ENCODE assay signal across 9 cellular contexts in genomic region chr17:1108810-1109605, GRCh38.
DNase-seq lines count a peak whose midpoint lies in the region; ATAC-seq, FAIRE-seq and TF ChIP-seq lines count a peak whose summit lies in the region.
"Had no signal": no experiment of that assay in that cellular context is flagged by ENCODE, and none has a peak within 500 bp of the region (broad histone marks: within the 10 kb centered on the region; RNA-seq: fewer than 3 reads in every experiment).

No MANE protein-coding gene starts in this region.

- H3K36me3 Mint-ChIP-seq in T-helper 17 cell (ENCODE audit: low read depth) (no peaks in the 10 kb centered on the region), astrocyte (ENCODE audit: low read depth, unreplicated experiment) (no peaks in the 10 kb centered on the region)

- TF ChIP-seq CTCF in DND-41 (IDR thresholded peaks at IDR 0.05; ENCODE audit: borderline replicate concordance, extremely low read depth, low read length, poor library complexity, severe bottlenecking) (no peak), astrocyte (IDR thresholded peaks at IDR 0.05; ENCODE audit: insufficient read depth, low read depth, low read length) (no peak), smooth muscle cell (IDR thresholded peaks at IDR 0.05; ENCODE audit: borderline replicate concordance, insufficient read depth, poor library complexity, severe bottlenecking) (no peak)

- DNase-seq in DND-41: peak; percentile 70
- DNase-seq in T-helper 17 cell: peak; percentile 61 to 67 (median 63)
- peak; percentile 29 for DNase-seq in astrocyte (ENCODE audit: low read depth)
- DNase-seq in smooth muscle cell (lab: John Stamatoyannopoulos, UW; ENCODE audit: unreplicated experiment): peak; percentile 54
- no peak for DNase-seq in NCI-H510A (lab: John Stamatoyannopoulos, UW)

- no peak overlapping the region for H3K27ac Mint-ChIP-seq in T-helper 17 cell
- H3K27ac Mint-ChIP-seq in astrocyte (ENCODE audit: unreplicated experiment): no peak overlapping the region

- H3K4me1 Mint-ChIP-seq in T-helper 17 cell (peaks cover 38% of the 10 kb centered on the region), astrocyte (ENCODE audit: low read depth, unreplicated experiment) (peaks cover 20% of the 10 kb centered on the region)

- WGBS in smooth muscle cell (ENCODE audit: low lambda C conversion rate): 2% methylated on average over 30 of the region's 99 CpGs

- H3K4me2 ChIP-seq in DND-41 (ENCODE audit: insufficient read depth, low read length) (peak overlapping the region; percentile 91), astrocyte (ENCODE audit: low read length) (peak overlapping the region; percentile 90), smooth muscle cell (peak overlapping the region; percentile 88)

- H2AFZ ChIP-seq in DND-41 (ENCODE audit: low read depth, low read length): peak overlapping the region; percentile 82
- peak overlapping the region; percentile 91 for H2AFZ ChIP-seq in astrocyte (ENCODE audit: low read depth, low read length)
- peak overlapping the region; percentile 66 for H2AFZ ChIP-seq in smooth muscle cell (ENCODE audit: low read depth)

- 0 out of 2 replicates have a peak, but pooled peaks cover 3% of the 10 kb centered on the region for H4K20me1 ChIP-seq in DND-41 (ENCODE audit: insufficient read depth, low read length)
- H4K20me1 ChIP-seq in astrocyte (ENCODE audit: insufficient read depth, low read length): peaks cover 37% of the 10 kb centered on the region
- H4K20me1 ChIP-seq in smooth muscle cell (ENCODE audit: low read depth): peaks cover 28% of the 10 kb centered on the region

- H3K9me3 Mint-ChIP-seq in astrocyte (ENCODE audit: unreplicated experiment): no peaks in the 10 kb centered on the region

- H3K27me3 ChIP-seq in DND-41 (ENCODE audit: insufficient read depth, low read length, poor library complexity) (no peaks in the 10 kb centered on the region), astrocyte (ENCODE audit: insufficient read depth, low read length) (no peaks in the 10 kb centered on the region), iPS-15b (ENCODE audit: control insufficient read depth, insufficient read depth, low read length) (peaks cover 4% of the 10 kb centered on the region), smooth muscle cell (ENCODE audit: low read depth) (no peaks in the 10 kb centered on the region)

- FAIRE-seq in astrocyte (lab: Jason Lieb, UNC): no peak
- FAIRE-seq: TTC549 had no signal

- H3K36me3 ChIP-seq in DND-41 (ENCODE audit: insufficient read depth, low read length): no peaks in the 10 kb centered on the region; the same call in 1 of the 2 replicates
- H3K36me3 ChIP-seq in astrocyte (ENCODE audit: insufficient read depth, low read length): no peaks in the 10 kb centered on the region
- no peaks in the 10 kb centered on the region for H3K36me3 ChIP-seq in iPS-15b (ENCODE audit: control insufficient read depth, insufficient read depth, low read length)
- H3K36me3 ChIP-seq in smooth muscle cell (ENCODE audit: low read depth): no peaks in the 10 kb centered on the region

- H3K4me3 ChIP-seq in DND-41 (ENCODE audit: low read depth in 1 of 2, low read length in 2 of 2) (peak overlapping the region; percentile 36 to 66), astrocyte (ENCODE audit: insufficient read depth, low read depth, low read length) (peak overlapping the region; percentile 66), iPS-15b (ENCODE audit: low read depth, low read length) (peak overlapping the region; percentile 49), smooth muscle cell (peak overlapping the region; percentile 63)

- H3K79me2 ChIP-seq in DND-41 (ENCODE audit: insufficient read depth, low read length) (peaks cover 11% of the 10 kb centered on the region), astrocyte (ENCODE audit: insufficient read depth, low read length) (peaks cover 58% of the 10 kb centered on the region), smooth muscle cell (ENCODE audit: low read depth) (no peaks in the 10 kb centered on the region)

- ATAC-seq in DND-41 (ENCODE audit: insufficient read depth, low read depth) (peak; percentile 74), HG02798 (IDR thresholded peaks at IDR 0.05; ENCODE audit: poor library complexity, unreplicated experiment) (peak; percentile 39), T-helper 17 cell (peak; percentile 87), HG03039 (IDR thresholded peaks at IDR 0.05; ENCODE audit: unreplicated experiment) (no peak)

- H3K9me3 ChIP-seq in DND-41 (ENCODE audit: insufficient read depth, low read length, severe bottlenecking) (no peaks in the 10 kb centered on the region), T-helper 17 cell (ENCODE audit: control insufficient read depth, low read length, poor library complexity, severe bottlenecking) (no peaks in the 10 kb centered on the region), astrocyte (ENCODE audit: insufficient read depth, low read depth, low read length) (no peaks in the 10 kb centered on the region), iPS-15b (ENCODE audit: control insufficient read depth, insufficient read depth, low read length) (no peaks in the 10 kb centered on the region), smooth muscle cell (replicated peaks; ENCODE audit: low read depth) (no peaks in the 10 kb centered on the region)

- peak overlapping the region; percentile 90 for H3K4me3 Mint-ChIP-seq in T-helper 17 cell
- peak overlapping the region; percentile 80 for H3K4me3 Mint-ChIP-seq in astrocyte (ENCODE audit: unreplicated experiment)

- peaks cover 7% of the 10 kb centered on the region for H3F3A ChIP-seq in smooth muscle cell (ENCODE audit: low read depth)

- H3K4me1 ChIP-seq in DND-41 (ENCODE audit: insufficient read depth, low read length): peaks cover 32% of the 10 kb centered on the region
- peaks cover 37% of the 10 kb centered on the region for H3K4me1 ChIP-seq in astrocyte (ENCODE audit: insufficient read depth, low read length)
- peaks cover 2% of the 10 kb centered on the region for H3K4me1 ChIP-seq in iPS-15b (ENCODE audit: control insufficient read depth, insufficient read depth, low read length)
- peaks cover 17% of the 10 kb centered on the region for H3K4me1 ChIP-seq in smooth muscle cell (ENCODE audit: low read depth)

- H3K27me3 Mint-ChIP-seq in T-helper 17 cell (no peaks in the 10 kb centered on the region), astrocyte (ENCODE audit: low read depth, unreplicated experiment) (no peaks in the 10 kb centered on the region)

- peak overlapping the region; percentile 78 for H3K9ac ChIP-seq in DND-41 (ENCODE audit: low read depth, low read length)
- H3K9ac ChIP-seq in astrocyte (ENCODE audit: low read length): peak overlapping the region; percentile 68
- H3K9ac ChIP-seq in iPS-15b (ENCODE audit: low read depth, low read length): no peak overlapping the region
- peak overlapping the region; percentile 82 for H3K9ac ChIP-seq in smooth muscle cell (ENCODE audit: low read depth)

- peak overlapping the region; percentile 77 for H3K27ac ChIP-seq in DND-41 (ENCODE audit: low read length)
- peak overlapping the region; percentile 58 for H3K27ac ChIP-seq in astrocyte (ENCODE audit: low read depth, low read length)
- H3K27ac ChIP-seq in smooth muscle cell (ENCODE audit: low read depth): peak overlapping the region; percentile 47
